ENCODE assay signal across 10 cellular contexts in genomic region chr3:37453393-37454391, GRCh38. TPM values are rescaled to one million over a fixed set of nuclear protein-coding genes. Genes with fewer than 3 reads are reported as not detected.
DNase-seq lines count a peak whose midpoint lies in the region; ATAC-seq, FAIRE-seq and TF ChIP-seq lines count a peak whose summit lies in the region.
"Had no signal": no experiment of that assay in that cellular context is flagged by ENCODE, and none has a peak within 500 bp of the region (broad histone marks: within the 10 kb centered on the region; RNA-seq: fewer than 3 reads in every experiment).

No MANE protein-coding gene starts in this region.

- peaks cover 79% of the 10 kb centered on the region for H3K27me3 Mint-ChIP-seq in activated T-cell treated with anti-CD3 and anti-CD28 coated beads, Interleukin-2, amount 50 U/mL, for 72 hours (ENCODE audit: low read depth)

- H2AK5ac ChIP-seq in IMR-90 (ENCODE audit: low read depth, low read length), result no peak overlapping the region

- H3K27me3 ChIP-seq in IMR-90 (ENCODE audit: control insufficient read depth, insufficient read depth, low read length) (peaks cover 80% of the 10 kb centered on the region), bronchial epithelial cell (ENCODE audit: control insufficient read depth, insufficient read depth, low read length) (peaks cover 31% of the 10 kb centered on the region), left lung (peaks cover 0 to 54% of the 10 kb centered on the region in 2 donors)

- H4K20me1 ChIP-seq in IMR-90 (ENCODE audit: insufficient read depth, low read length), result no peaks in the 10 kb centered on the region

- H3K36me3 ChIP-seq in IMR-90 (ENCODE audit: control insufficient read depth, insufficient read depth, low read length) (no peaks in the 10 kb centered on the region), bronchial epithelial cell (ENCODE audit: control insufficient read depth, insufficient read depth, low read length) (no peaks in the 10 kb centered on the region), left lung (no peaks in the 10 kb centered on the region)
- H3K36me3 ChIP-seq: SJSA1 had no signal

- H2BK15ac ChIP-seq in IMR-90 (ENCODE audit: low read depth, low read length), result no peak overlapping the region

- in situ Hi-C loops in IMR-90 (cut with MboI; ENCODE audit: low sequenced_read_pairs), result no loop called here

- DNase-seq in IMR-90, result no peak
- no peak for DNase-seq in bronchial epithelial cell (ENCODE audit: low read depth)
- peak; percentile 58 to 82 for DNase-seq in left lung
- peak in 43 of 49 donors; percentile 8 to 74 (median 48) for DNase-seq in substantia nigra (lab: John Stamatoyannopoulos, UW)
- DNase-seq in dedifferentiated amniotic fluid mesenchymal stem cell (ENCODE audit: extremely low spot score), result no peak
- DNase-seq in amniotic stem cell (lab: John Stamatoyannopoulos, UW), result no peak
- DNase-seq in COLO829 (ENCODE audit: low spot score), result no peak
- DNase-seq in activated T-cell treated with anti-CD3 and anti-CD28 coated beads, Interleukin-2, amount 50 U/mL, for 72 hours, result no peak
- DNase-seq: stimulated activated CD8-positive, alpha-beta memory T cell treated with anti-CD3 and anti-CD28 coated beads, Interleukin-4, amount 100 ng/mL, for 48 hours had no signal

- no peak overlapping the region for H3K4me2 ChIP-seq in IMR-90 (ENCODE audit: low read depth, low read length)

- H3K27ac Mint-ChIP-seq in activated T-cell treated with anti-CD3 and anti-CD28 coated beads, Interleukin-2, amount 50 U/mL, for 72 hours, result no peak overlapping the region

- peak overlapping the region in 1 of 2 donors; percentile 11 for H3K4me3 Mint-ChIP-seq in activated T-cell treated with anti-CD3 and anti-CD28 coated beads, Interleukin-2, amount 50 U/mL, for 72 hours

- no peak overlapping the region; the same call in 1 of the 2 replicates for H3K23ac ChIP-seq in IMR-90 (ENCODE audit: low read depth, low read length)

- no peak overlapping the region for H4K91ac ChIP-seq in IMR-90 (ENCODE audit: insufficient read depth, low read depth, low read length)

- no peak overlapping the region for H2BK5ac ChIP-seq in IMR-90 (ENCODE audit: low read depth, low read length, poor library complexity, severe bottlenecking)

- no peaks in the 10 kb centered on the region for H3K4me1 ChIP-seq in IMR-90 (ENCODE audit: control insufficient read depth, insufficient read depth, low read length)
- H3K4me1 ChIP-seq in left lung, result peaks cover 23 to 71% of the 10 kb centered on the region in 2 donors

- dilution Hi-C loops in IMR-90 (cut with HindIII; ENCODE audit: low sequenced_read_pairs, unreplicated experiment), result no loop called here

- ATAC-seq in IMR-90 (ENCODE audit: low read depth) (no peak), left lung (peak; percentile 67)
- ATAC-seq in activated T-cell treated with anti-CD3 and anti-CD28 coated beads, Interleukin-2, amount 50 U/mL, for 72 hours (replicated peaks in 1 of 2), result no peak

- H3K9ac ChIP-seq in IMR-90 (ENCODE audit: low read depth, low read length), result no peak overlapping the region

- H2BK20ac ChIP-seq in IMR-90 (ENCODE audit: low read depth, low read length), result no peak overlapping the region

- no peak overlapping the region for H2BK120ac ChIP-seq in IMR-90 (ENCODE audit: low read depth, low read length)

- no peaks in the 10 kb centered on the region for H3K36me3 Mint-ChIP-seq in activated T-cell treated with anti-CD3 and anti-CD28 coated beads, Interleukin-2, amount 50 U/mL, for 72 hours (ENCODE audit: insufficient read depth in 2 of 2)

- H3K56ac ChIP-seq in IMR-90 (ENCODE audit: extremely low read depth, insufficient read depth, low read length), result no peak overlapping the region

- H3K4ac ChIP-seq in IMR-90 (ENCODE audit: low read depth, low read length), result no peak overlapping the region

- TF ChIP-seq POLR2A in IMR-90 (IDR thresholded peaks at IDR 0.05; ENCODE audit: low read depth, low read length), result no peak

- H3K14ac ChIP-seq in IMR-90 (replicated peaks; ENCODE audit: low read depth, low read length), result no peak overlapping the region

- no peaks in the 10 kb centered on the region for H3K9me3 ChIP-seq in IMR-90 (ENCODE audit: control insufficient read depth, insufficient read depth, low read length)
- H3K9me3 ChIP-seq in left lung, result no peaks in the 10 kb centered on the region
- H3K9me3 ChIP-seq: SJSA1 had no signal

- no peak overlapping the region for H3K18ac ChIP-seq in IMR-90 (ENCODE audit: low read depth, low read length)

- TF ChIP-seq RAD21 in IMR-90 (IDR thresholded peaks at IDR 0.05; ENCODE audit: low read length), result no peak

- BruUV-seq in IMR-90 (replicated peaks; lab: Mats Ljungman, UMichigan), result no TSS peak

- no peaks in the 10 kb centered on the region for H3K9me3 Mint-ChIP-seq in activated T-cell treated with anti-CD3 and anti-CD28 coated beads, Interleukin-2, amount 50 U/mL, for 72 hours

- POLR2A ChIA-PET in IMR-90 (lab: Charles Lee; ENCODE audit: unreplicated experiment), result interaction anchor here (0.6 kb wide), 1 partner anchor 362 kb away, joined by 7 read pairs; no protein-coding TSS in a partner anchor

- TF ChIP-seq CTCF in IMR-90 (conservative IDR thresholded peaks at IDR 0.05; ENCODE audit: low read depth, low read length), result no peak
- peak; percentile 16 for TF ChIP-seq CTCF in bronchial epithelial cell (IDR thresholded peaks at IDR 0.05; ENCODE audit: insufficient read depth, low read length, severe bottlenecking)
- peak in 1 of 2 donors; percentile 21 for TF ChIP-seq CTCF in left lung (IDR thresholded peaks at IDR 0.05)

- CTCF ChIA-PET in IMR-90 (lab: Yijun Ruan, JAX), result no interaction called here

- peaks cover 6% of the 10 kb centered on the region for H3K4me1 Mint-ChIP-seq in activated T-cell treated with anti-CD3 and anti-CD28 coated beads, Interleukin-2, amount 50 U/mL, for 72 hours (ENCODE audit: low read depth)

- H2AK9ac ChIP-seq in IMR-90 (replicated peaks; ENCODE audit: low read depth, low read length, poor library complexity), result peak overlapping the region; percentile 68

- H2AFZ ChIP-seq in IMR-90 (replicated peaks; ENCODE audit: low read length, poor library complexity), result no peak overlapping the region

- H3K27ac ChIP-seq in IMR-90 (ENCODE audit: insufficient read depth, low read length) (no peak overlapping the region), left lung (peak overlapping the region in 1 of 2 donors; percentile 80), substantia nigra (ENCODE audit: low read depth, low read length, poor library complexity, severe bottlenecking) (no peak overlapping the region)
- H3K27ac ChIP-seq: SJSA1 had no signal

- no peaks in the 10 kb centered on the region for H3K79me1 ChIP-seq in IMR-90 (ENCODE audit: low read depth in 1 of 2, low read length in 2 of 2)

- H3K4me3 ChIP-seq in IMR-90 (ENCODE audit: insufficient read depth, low read depth, low read length), result no peak overlapping the region
- no peak overlapping the region for H3K4me3 ChIP-seq in bronchial epithelial cell (ENCODE audit: low read depth, low read length)
- peak overlapping the region; percentile 58 to 62 for H3K4me3 ChIP-seq in left lung
- H3K4me3 ChIP-seq: SJSA1 had no signal

- H4K8ac ChIP-seq in IMR-90 (ENCODE audit: low read depth in 2 of 2, low read length in 2 of 2), result no peak overlapping the region

- H3K9me1 ChIP-seq in IMR-90 (ENCODE audit: insufficient read depth, low read length), result no peaks in the 10 kb centered on the region

- intact Hi-C loops in IMR-90 (cut with micrococcal nuclease) (no loop called here), left lung (cut with DNase I) (no loop called here)

- FAIRE-seq in bronchial epithelial cell (lab: Jason Lieb, UNC), result no peak

- 12% methylated on average over 8 of the region's 18 CpGs; no CpG with 5 or more reads in 1 of the 2 experiments for WGBS in IMR-90 (ENCODE audit: extremely low coverage in 2 of 2, insufficient read length in 1 of 2), 2 experiments

- no peak overlapping the region for H4K5ac ChIP-seq in IMR-90 (ENCODE audit: low read depth, low read length)

TF ChIP-seq in IMR-90, 13 proteins besides CTCF, POLR2A, EP300 and RAD21:
- TF ChIP-seq CEBPB (IDR thresholded peaks at IDR 0.05; ENCODE audit: low read depth, low read length) (no peak), MAZ (IDR thresholded peaks at IDR 0.05; ENCODE audit: borderline replicate concordance, low read depth, low read length) (no peak)
TF ChIP-seq in IMR-90: peak in this region for 0.

RNA-seq across cellular contexts. Expression of gene ITGA9, which starts 1.8 kb away (rescaled TPM):
- under 0.01 TPM in 2 replicates for total RNA-seq in IMR-90 (2012; rRNA removed)
- 0.04 TPM in 1 of 2 replicates, not detected in the other for polyA plus RNA-seq in IMR-90 (2012; rRNA removed)
- not detected in 2 replicates for polyA plus RNA-seq in IMR-90 (2012; cell fraction: cytosol; rRNA removed)
- 0.02 TPM in 1 of 2 replicates, not detected in the other for polyA plus RNA-seq in IMR-90 (2012; cell fraction: nucleus; rRNA removed; ENCODE audit: low replicate concordance)
- under 0.01 TPM in 1 of 2 replicates, not detected in the other for total RNA-seq in bronchial epithelial cell
- total RNA-seq in left lung, result 10 to 100 TPM; 22.8 to 40.5 TPM
- total RNA-seq in activated T-cell treated with anti-CD3 and anti-CD28 coated beads, Interleukin-2, amount 50 U/mL, for 72 hours, result under 1 TPM; 0.55 to 0.90 TPM

Comparison
In these comparisons a context has a peak if more than half of its experiments do, and no peak if none do; other contexts are left out.
1. DNase-seq: peak in left lung (2 of 2) and substantia nigra (43 of 49); none in IMR-90 (single experiment), bronchial epithelial cell (single experiment), dedifferentiated amniotic fluid mesenchymal stem cell (single experiment), amniotic stem cell (single experiment), COLO829 (single experiment) and activated T-cell treated with anti-CD3 and anti-CD28 coated beads, Interleukin-2, amount 50 U/mL, for 72 hours (0 of 2).
2. H3K4me3 ChIP-seq: peak in left lung (2 of 2); none in IMR-90 (single experiment) and bronchial epithelial cell (single experiment).
3. RNA of gene ITGA9, which starts 1.8 kb away (total RNA-seq): 22.8 to 40.5 TPM in left lung; 0.55 to 0.90 TPM in activated T-cell treated with anti-CD3 and anti-CD28 coated beads, Interleukin-2, amount 50 U/mL, for 72 hours, under 0.01 TPM in IMR-90 and under 0.01 TPM in bronchial epithelial cell; every median in the first group is over 10 times any median in the second.